In the genomic region with DNA sequence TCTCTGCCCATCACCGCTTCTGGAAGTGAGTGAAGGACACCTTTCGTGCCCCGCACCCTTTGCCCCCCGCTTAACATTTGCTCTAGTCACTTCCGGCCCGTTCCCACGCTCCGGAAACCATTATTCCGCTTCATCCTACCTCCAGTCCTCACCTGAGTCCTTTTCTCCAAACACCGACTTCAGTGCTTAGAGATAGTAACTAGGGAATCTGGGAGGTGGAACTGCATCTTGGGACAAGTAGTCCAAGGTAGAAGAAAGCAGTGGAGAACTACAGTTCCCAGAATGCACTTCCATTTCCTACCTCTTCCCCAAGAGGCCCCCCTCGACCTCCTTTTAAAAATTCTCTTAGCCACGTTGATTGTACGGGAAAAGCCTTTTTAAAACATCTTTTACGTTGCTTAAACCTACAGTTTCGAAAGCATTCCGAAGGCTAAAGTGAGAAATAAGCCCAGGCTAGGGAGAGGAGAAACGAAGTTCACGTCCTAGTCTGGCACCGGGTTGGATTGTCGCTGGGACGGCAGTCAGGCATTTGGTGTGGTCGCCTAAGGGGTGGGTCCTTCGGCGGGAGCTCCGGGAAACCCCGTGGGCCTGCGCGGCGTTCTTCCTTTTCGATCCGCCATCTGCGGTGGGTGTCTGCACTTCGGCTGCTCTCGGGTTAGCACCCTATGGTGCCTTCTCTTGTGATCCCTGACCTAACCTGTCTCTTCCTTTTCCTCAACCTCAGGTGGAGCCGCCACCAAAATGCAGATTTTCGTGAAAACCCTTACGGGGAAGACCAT, we compare ENCODE assay signal across 1 cellular context.
TF ChIP-seq lines count a peak whose summit lies in the region.

CLHC1 (minus strand) TSS at position 210 of the 779 bp plus-strand sequence. CDS start 9,882 bp downstream, outside the sequence.
RPS27A (plus strand) TSS at position 605 of the 779 bp plus-strand sequence; CDS start at position 742, 137 bp downstream.

TF ChIP-seq in H1, 55 proteins besides CTCF, POLR2A, EP300 and RAD21 (continued from another document):
- TF ChIP-seq CEBPB (IDR thresholded peaks at IDR 0.05; ENCODE audit: low read depth, low read length), result no peak
TF ChIP-seq in H1: peak in this region for 20.
